ENCODE assay signal across 8 cellular contexts in genomic region chr5:132962429-132962928, GRCh38. TPM values are rescaled to one million over a fixed set of nuclear protein-coding genes. Genes with fewer than 3 reads are reported as not detected.
DNase-seq lines count a peak whose midpoint lies in the region; ATAC-seq and TF ChIP-seq lines count a peak whose summit lies in the region.

No MANE protein-coding gene starts in this region.

- 2% methylated on average over 13 of the region's 18 CpGs for WGBS in HUES64

- BruUV-seq in Panc1 (replicated peaks; lab: Mats Ljungman, UMichigan): no TSS peak

- CTCF ChIA-PET in Panc1 (lab: Charles Lee): no interaction called here

- H3K4me3 ChIP-seq in HUES64 (ENCODE audit: low read length): peak overlapping the region; percentile 91
- H3K4me3 ChIP-seq in Panc1 (ENCODE audit: low read depth in 2 of 2, low read length in 2 of 2): peak overlapping the region; percentile 79 to 86
- peak overlapping the region; percentile 78 for H3K4me3 ChIP-seq in skeletal muscle satellite cell (ENCODE audit: low read length)

- H3K36me3 ChIP-seq in HUES64 (ENCODE audit: insufficient read depth, low read length) (peaks cover 5% of the 10 kb centered on the region; the same call in 1 of the 2 replicates), Panc1 (ENCODE audit: control insufficient read depth, insufficient read depth, low read length) (no peaks in the 10 kb centered on the region; the same call in 1 of the 2 replicates), skeletal muscle satellite cell (ENCODE audit: insufficient read depth, low read length) (no peaks in the 10 kb centered on the region)

- peak overlapping the region; percentile 73 for H3K4me2 ChIP-seq in skeletal muscle satellite cell (ENCODE audit: low read length)

- no peak for TF ChIP-seq CTCF in Panc1 (IDR thresholded peaks at IDR 0.05)

- ATAC-seq in Panc1: no peak

- POLR2A ChIA-PET in Panc1 (lab: Charles Lee): interaction anchor here (0.6 to 1.0 kb wide), 5 partner anchors 55 to 247 kb away, joined by 3 to 10 read pairs (median 3); no protein-coding TSS in a partner anchor

- H3K4me1 ChIP-seq in HUES64 (ENCODE audit: insufficient read depth, low read length) (no peaks in the 10 kb centered on the region), Panc1 (ENCODE audit: control insufficient read depth, insufficient read depth, low read length) (peaks cover 12% of the 10 kb centered on the region), skeletal muscle satellite cell (ENCODE audit: control insufficient read depth, insufficient read depth, low read length) (peaks cover 22% of the 10 kb centered on the region)

- H3K27me3 ChIP-seq in HUES64 (ENCODE audit: insufficient read depth, low read length) (no peaks in the 10 kb centered on the region), Panc1 (ENCODE audit: control insufficient read depth, insufficient read depth, low read length) (no peaks in the 10 kb centered on the region), skeletal muscle satellite cell (ENCODE audit: control insufficient read depth, insufficient read depth, low read length) (no peaks in the 10 kb centered on the region)

- H3K27ac ChIP-seq in HUES64 (ENCODE audit: low read depth, low read length) (peak overlapping the region; percentile 93), Panc1 (ENCODE audit: low read length) (peak overlapping the region; percentile 96)

- H3K9me3 ChIP-seq in HUES64 (ENCODE audit: insufficient read depth, low read depth, low read length): no peaks in the 10 kb centered on the region
- H3K9me3 ChIP-seq in Panc1 (ENCODE audit: control insufficient read depth, insufficient read depth, low read depth, low read length): no peaks in the 10 kb centered on the region
- H3K9me3 ChIP-seq in skeletal muscle satellite cell (replicated peaks; ENCODE audit: low read length): no peaks in the 10 kb centered on the region

- intact Hi-C loops in Panc1 (cut with micrococcal nuclease; ENCODE audit: unreplicated experiment): loop anchor here (5.0 kb wide), 1 partner anchor 90 kb away; the partner anchor contains the start of gene HSPA4

- peak overlapping the region; percentile 97 for H3K9ac ChIP-seq in HUES64 (ENCODE audit: low read depth, low read length)
- H3K9ac ChIP-seq in skeletal muscle satellite cell (ENCODE audit: low read depth, low read length): peak overlapping the region; percentile 97

- DNase-seq in DMS 273 (lab: John Stamatoyannopoulos, UW; ENCODE audit: unreplicated experiment): peak; percentile 84
- DNase-seq in Panc1 (ENCODE audit: low read depth, low spot score): peak; percentile 32
- DNase-seq in T47D (ENCODE audit: low read depth in 1 of 2, low spot score in 1 of 2): peak; percentile 21 to 62
- DNase-seq in iPS-NIHi7 (ENCODE audit: extremely low spot score): peak; percentile 30
- no peak for DNase-seq in activated CD8-positive, alpha-beta memory T cell treated with anti-CD3 and anti-CD28 coated beads, Interleukin-2, amount 50 U/mL, for 4 hours
- no peak for DNase-seq in stimulated activated naive CD4-positive, alpha-beta T cell treated with Interleukin-2 at 50 U/mL for 16 hours (lab: John Stamatoyannopoulos, UW)

- in situ Hi-C loops in Panc1 (cut with HindIII; ENCODE audit: low pct_unique_long_range_greater_than_20kb, low sequenced_read_pairs): no loop called here
- in situ Hi-C loops in T47D (cut with HindIII; ENCODE audit: low pct_unique_long_range_greater_than_20kb, low sequenced_read_pairs): no loop called here

RNA-seq across cellular contexts. Expression of gene AFF4, which starts 1.0 kb away (rescaled TPM):
- polyA plus RNA-seq in HUES64 (2013, experiment 1 of 2): 31.4 TPM
- 33.2 TPM for polyA plus RNA-seq in HUES64 (2013, experiment 2 of 2)
- 78.3 TPM for total RNA-seq in Panc1 (2021; ENCODE audit: unreplicated experiment)
- polyA plus RNA-seq in Panc1 (2012; ENCODE audit: insufficient read length): 33.1 TPM
- total RNA-seq in skeletal muscle satellite cell (2012; rRNA removed): 53.0 and 56.1 TPM in 2 replicates

Comparison
In these comparisons a context has a peak if more than half of its experiments do, and no peak if none do; other contexts are left out.
1. DNase-seq: peak in DMS 273 (single experiment), Panc1 (single experiment), T47D (2 of 2) and iPS-NIHi7 (single experiment); none in activated CD8-positive, alpha-beta memory T cell treated with anti-CD3 and anti-CD28 coated beads, Interleukin-2, amount 50 U/mL, for 4 hours (single experiment) and stimulated activated naive CD4-positive, alpha-beta T cell treated with Interleukin-2 at 50 U/mL for 16 hours (single experiment).
2. Peak in every context shown above with its lines, with median percentiles within 50 percentile points of each other: H3K4me3 ChIP-seq.